8 cellular contexts compared by ENCODE assay signal in the genomic region with DNA sequence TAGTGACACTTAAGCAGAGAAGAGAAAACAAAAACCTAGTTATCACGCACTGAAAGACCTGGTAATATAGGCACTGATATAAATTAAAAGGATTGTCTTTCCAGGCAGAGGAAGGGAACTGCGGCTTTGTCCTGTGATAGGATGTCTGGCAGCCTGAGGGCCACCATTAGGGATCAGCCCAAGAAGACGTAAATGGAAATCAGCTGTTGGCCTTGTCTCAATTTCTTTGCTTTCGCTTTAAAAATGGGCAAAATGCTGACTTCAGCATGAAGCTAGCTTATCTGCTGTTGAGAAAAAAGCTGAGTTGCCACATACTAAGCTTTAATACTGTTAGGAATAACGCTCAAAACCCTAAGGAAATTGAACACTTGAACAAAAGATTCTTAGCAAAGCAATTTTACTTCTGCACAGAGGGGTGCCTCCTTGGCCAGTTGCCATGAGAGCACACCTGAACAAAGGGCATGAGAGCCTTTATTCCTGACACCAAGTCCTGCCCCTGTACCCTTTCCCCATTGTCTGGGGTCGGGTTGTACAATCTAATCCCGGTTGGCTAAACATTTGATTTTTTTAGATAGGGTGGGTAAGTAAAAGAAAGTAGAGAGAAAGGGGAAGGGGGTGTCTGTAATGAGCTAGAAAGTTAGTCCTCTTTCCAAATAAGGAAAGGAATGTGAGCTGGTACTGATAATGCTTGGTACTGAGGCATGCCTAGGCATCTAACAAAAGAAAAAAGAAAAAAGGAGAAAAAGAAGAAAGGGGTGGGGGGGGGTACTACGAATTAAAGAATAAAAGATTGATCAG.
DNase-seq lines count a peak whose midpoint lies in the region; ATAC-seq and TF ChIP-seq lines count a peak whose summit lies in the region.
"Had no signal": no experiment of that assay in that cellular context is flagged by ENCODE, and none has a peak within 500 bp of the region (broad histone marks: within the 10 kb centered on the region; RNA-seq: fewer than 3 reads in every experiment).

No MANE protein-coding gene starts in this region.

- no peaks in the 10 kb centered on the region for H3K36me3 Mint-ChIP-seq in activated CD4-positive, alpha-beta T cell treated with anti-CD3 and anti-CD28 coated beads for 36 hours (ENCODE audit: low read depth)
- H3K36me3 Mint-ChIP-seq in activated naive CD4-positive, alpha-beta T cell treated with anti-CD3 and anti-CD28 coated beads for 36 hours (ENCODE audit: low read depth): no peaks in the 10 kb centered on the region

- DNase-seq in NCI-H2227 (lab: John Stamatoyannopoulos, UW; ENCODE audit: unreplicated experiment) (peak; percentile 27), upper lobe of right lung (no peak)
- DNase-seq in activated CD4-positive, alpha-beta T cell treated with anti-CD3 and anti-CD28 coated beads for 36 hours: no peak
- no peak for DNase-seq in activated naive CD4-positive, alpha-beta T cell treated with anti-CD3 and anti-CD28 coated beads for 36 hours
- no peak for DNase-seq in effector CD4-positive, alpha-beta T cell

- no peaks in the 10 kb centered on the region for H3K36me3 ChIP-seq in ectodermal cell (ENCODE audit: control insufficient read depth, insufficient read depth, low read length)
- H3K36me3 ChIP-seq in liver (ENCODE audit: control insufficient read depth in 4 of 4, insufficient read depth in 3 of 4, low read depth in 1 of 4, low read length in 3 of 4): peaks cover 3 to 7% (median 4%) of the 10 kb centered on the region in 4 donors
- H3K36me3 ChIP-seq in upper lobe of right lung: peaks cover 54% of the 10 kb centered on the region

- H3K9me3 Mint-ChIP-seq in activated CD4-positive, alpha-beta T cell treated with anti-CD3 and anti-CD28 coated beads for 36 hours (ENCODE audit: low read depth): no peaks in the 10 kb centered on the region
- H3K9me3 Mint-ChIP-seq in activated naive CD4-positive, alpha-beta T cell treated with anti-CD3 and anti-CD28 coated beads for 36 hours: no peaks in the 10 kb centered on the region
- H3K9me3 Mint-ChIP-seq: stimulated activated naive CD8-positive, alpha-beta T cell treated with anti-CD3 and anti-CD28 coated beads, Interleukin-15, Interleukin-2, amounts not matched to agents 100 ng/mL and 50 ng/mL, for 24 hours had no signal

- H3K27ac ChIP-seq in ectodermal cell (ENCODE audit: insufficient read depth, low read depth, low read length, poor library complexity, severe bottlenecking) (peak overlapping the region; percentile 80), liver (ENCODE audit: low read depth in 1 of 2, low read length in 2 of 2) (peak overlapping the region; percentile 14 to 64), upper lobe of right lung (no peak overlapping the region)

- TF ChIP-seq RAD21 in liver (IDR thresholded peaks at IDR 0.05): peak in 1 of 2 donors; percentile 33

- CTCF ChIA-PET in activated CD4-positive, alpha-beta T cell treated with anti-CD3 and anti-CD28 coated beads for 36 hours (lab: Charles Lee): interaction anchor here (0.8 kb wide), 1 partner anchor 294 kb away, joined by 3 read pairs; no protein-coding TSS in a partner anchor
- CTCF ChIA-PET in activated naive CD4-positive, alpha-beta T cell treated with anti-CD3 and anti-CD28 coated beads for 36 hours (lab: Charles Lee): interaction anchor here (1.2 kb wide), 1 partner anchor 44 kb away, joined by 4 read pairs; no protein-coding TSS in a partner anchor

- H3K27me3 Mint-ChIP-seq in activated CD4-positive, alpha-beta T cell treated with anti-CD3 and anti-CD28 coated beads for 36 hours: peaks cover 3% of the 10 kb centered on the region
- peaks cover 13% of the 10 kb centered on the region for H3K27me3 Mint-ChIP-seq in activated naive CD4-positive, alpha-beta T cell treated with anti-CD3 and anti-CD28 coated beads for 36 hours (ENCODE audit: low read depth)
- H3K27me3 Mint-ChIP-seq: stimulated activated naive CD8-positive, alpha-beta T cell treated with anti-CD3 and anti-CD28 coated beads, Interleukin-15, Interleukin-2, amounts not matched to agents 100 ng/mL and 50 ng/mL, for 24 hours had no signal

- H3K9me3 ChIP-seq in ectodermal cell (ENCODE audit: control insufficient read depth, low read length): no peaks in the 10 kb centered on the region
- H3K9me3 ChIP-seq in liver (ENCODE audit: control insufficient read depth in 4 of 4, low read length in 3 of 4): no peaks in the 10 kb centered on the region
- H3K9me3 ChIP-seq in upper lobe of right lung: no peaks in the 10 kb centered on the region

- WGBS in ectodermal cell, 2 experiments: 58 to 59% methylated on average over 7 of the region's 8 CpGs
- 32% methylated on average over 8 of the region's 8 CpGs for WGBS in liver

- ATAC-seq in upper lobe of right lung: no peak
- ATAC-seq in activated CD4-positive, alpha-beta T cell treated with anti-CD3 and anti-CD28 coated beads for 36 hours: no peak

- peak overlapping the region in 1 of 2 donors; percentile 54 for H3K9ac ChIP-seq in liver (ENCODE audit: low read depth in 1 of 2, low read length in 2 of 2)

- TF ChIP-seq CTCF in liver (IDR thresholded peaks at IDR 0.05; ENCODE audit: low read depth, low read length, missing input control): no peak
- TF ChIP-seq CTCF in upper lobe of right lung (IDR thresholded peaks at IDR 0.05): no peak

- no peak overlapping the region for H3K4me3 Mint-ChIP-seq in activated CD4-positive, alpha-beta T cell treated with anti-CD3 and anti-CD28 coated beads for 36 hours
- H3K4me3 Mint-ChIP-seq in activated naive CD4-positive, alpha-beta T cell treated with anti-CD3 and anti-CD28 coated beads for 36 hours: no peak overlapping the region
- H3K4me3 Mint-ChIP-seq: stimulated activated naive CD8-positive, alpha-beta T cell treated with anti-CD3 and anti-CD28 coated beads, Interleukin-15, Interleukin-2, amounts not matched to agents 100 ng/mL and 50 ng/mL, for 24 hours had no signal

- intact Hi-C loops in upper lobe of right lung (cut with DNase I): no loop called here
- intact Hi-C loops in activated CD4-positive, alpha-beta T cell treated with anti-CD3 and anti-CD28 coated beads for 36 hours (cut with DNase I, micrococcal nuclease): no loop called here
- intact Hi-C loops in activated naive CD4-positive, alpha-beta T cell treated with anti-CD3 and anti-CD28 coated beads for 36 hours (cut with micrococcal nuclease): no loop called here

- H3K27me3 ChIP-seq in ectodermal cell (ENCODE audit: control insufficient read depth, insufficient read depth, low read length, poor library complexity, severe bottlenecking) (no peaks in the 10 kb centered on the region), liver (ENCODE audit: control insufficient read depth in 4 of 4, insufficient read depth in 4 of 4, low read length in 3 of 4) (no peaks in the 10 kb centered on the region), upper lobe of right lung (no peaks in the 10 kb centered on the region)

- POLR2A ChIA-PET in activated CD4-positive, alpha-beta T cell treated with anti-CD3 and anti-CD28 coated beads for 36 hours (lab: Charles Lee): no interaction called here

- no peak overlapping the region for H3K27ac Mint-ChIP-seq in activated CD4-positive, alpha-beta T cell treated with anti-CD3 and anti-CD28 coated beads for 36 hours
- H3K27ac Mint-ChIP-seq in activated naive CD4-positive, alpha-beta T cell treated with anti-CD3 and anti-CD28 coated beads for 36 hours: no peak overlapping the region
- H3K27ac Mint-ChIP-seq: stimulated activated naive CD8-positive, alpha-beta T cell treated with anti-CD3 and anti-CD28 coated beads, Interleukin-15, Interleukin-2, amounts not matched to agents 100 ng/mL and 50 ng/mL, for 24 hours had no signal

- no peaks in the 10 kb centered on the region for H3K4me1 Mint-ChIP-seq in activated CD4-positive, alpha-beta T cell treated with anti-CD3 and anti-CD28 coated beads for 36 hours
- H3K4me1 Mint-ChIP-seq in activated naive CD4-positive, alpha-beta T cell treated with anti-CD3 and anti-CD28 coated beads for 36 hours (ENCODE audit: low read depth): no peaks in the 10 kb centered on the region

- H3K4me1 ChIP-seq in ectodermal cell (ENCODE audit: control insufficient read depth, insufficient read depth, low read length) (peaks cover 16% of the 10 kb centered on the region), liver (ENCODE audit: control insufficient read depth in 4 of 4, insufficient read depth in 4 of 4, low read length in 3 of 4) (peaks cover 0 to 8% (median 5%) of the 10 kb centered on the region in 4 donors), upper lobe of right lung (no peaks in the 10 kb centered on the region)

- no peak overlapping the region for H3K4me3 ChIP-seq in ectodermal cell (ENCODE audit: insufficient read depth, low read depth, low read length)
- H3K4me3 ChIP-seq in liver (ENCODE audit: low read depth in 1 of 3, low read length in 3 of 3): peak overlapping the region in 1 of 3 donors; percentile 17
- H3K4me3 ChIP-seq in upper lobe of right lung: peak overlapping the region; percentile 25

TF ChIP-seq in liver, 16 proteins besides CTCF, POLR2A, EP300 and RAD21:
- TF ChIP-seq YY1 (IDR thresholded peaks at IDR 0.05) (peak; percentile 60), HNF4G (IDR thresholded peaks at IDR 0.05) (no peak)
TF ChIP-seq in liver: peak in this region for 1.
